ENCODE assay signal across 12 cellular contexts in the genomic region with DNA sequence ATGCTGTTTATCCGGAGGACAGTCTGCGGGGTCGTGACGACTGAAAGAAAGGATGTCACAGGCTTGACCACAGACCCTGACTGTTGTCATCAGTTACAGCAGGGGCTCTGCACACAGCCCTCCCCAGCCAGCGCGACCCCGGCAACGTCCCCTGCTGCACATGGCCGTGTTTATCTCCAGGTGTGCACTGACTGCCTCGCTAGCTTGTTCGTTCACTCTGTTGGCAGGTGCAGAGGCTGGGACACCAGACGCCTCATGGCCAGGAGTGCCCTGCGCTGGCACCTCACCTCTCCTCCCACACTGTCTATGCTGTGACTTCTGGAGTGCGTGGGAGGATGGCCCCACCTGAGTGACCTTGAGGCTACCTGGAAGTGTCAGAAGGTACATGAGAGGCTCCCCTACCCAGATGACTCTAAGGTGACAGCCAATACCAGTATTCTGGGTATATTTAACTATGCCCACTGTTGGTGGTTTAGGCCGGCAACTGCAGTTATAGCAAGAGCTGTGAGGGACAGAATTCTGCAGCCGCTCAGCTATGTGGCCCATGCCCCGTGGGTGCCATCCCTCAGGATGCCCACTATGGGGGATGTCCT. TPM values are rescaled to one million over a fixed set of nuclear protein-coding genes. Genes with fewer than 3 reads are reported as not detected.
DNase-seq lines count a peak whose midpoint lies in the region; ATAC-seq and TF ChIP-seq lines count a peak whose summit lies in the region.
"Had no signal": no experiment of that assay in that cellular context is flagged by ENCODE, and none has a peak within 500 bp of the region (broad histone marks: within the 10 kb centered on the region; RNA-seq: fewer than 3 reads in every experiment).

No MANE protein-coding gene starts in this region.

- H3K4me1 ChIP-seq in esophagus (ENCODE audit: control insufficient read depth in 2 of 2, insufficient read depth in 2 of 2, low read length in 1 of 2) (peaks cover 0 to 4% of the 10 kb centered on the region in 2 donors), testis (peaks cover 13% of the 10 kb centered on the region)

- no peak for TF ChIP-seq CTCF in testis (IDR thresholded peaks at IDR 0.05)
- no peak for TF ChIP-seq CTCF in glutamatergic neuron (IDR thresholded peaks at IDR 0.05; ENCODE audit: partially characterized antibody, unreplicated experiment)

- ATAC-seq in T-helper 17 cell (no peak), HG03159 (IDR thresholded peaks at IDR 0.05; ENCODE audit: unreplicated experiment) (no peak)
- no peak for ATAC-seq in naive thymus-derived CD8-positive, alpha-beta T cell

- DNase-seq in T-helper 17 cell (no peak), mesenteric fat pad (ENCODE audit: low spot score) (peak; percentile 68), testis (no peak), glutamatergic neuron (no peak)
- no peak for DNase-seq in activated naive CD8-positive, alpha-beta T cell treated with anti-CD3 and anti-CD28 coated beads for 36 hours
- no peak for DNase-seq in naive thymus-derived CD8-positive, alpha-beta T cell
- DNase-seq: activated naive CD4-positive, alpha-beta T cell; CD4-positive, CD25-positive, alpha-beta regulatory T cell; cerebellar nuclear complex; erythroblast had no signal

- no peak for TF ChIP-seq POLR2A in testis (IDR thresholded peaks at IDR 0.05)

- H3K36me3 ChIP-seq in esophagus (ENCODE audit: control insufficient read depth in 2 of 2, insufficient read depth in 2 of 2, low read length in 1 of 2) = peaks cover 0 to 19% of the 10 kb centered on the region in 2 donors
- no peaks in the 10 kb centered on the region for H3K36me3 ChIP-seq in testis (ENCODE audit: low read depth, missing control alignments)

- H3K9me3 ChIP-seq in T-helper 17 cell (ENCODE audit: control insufficient read depth, low read length, poor library complexity, severe bottlenecking) (no peaks in the 10 kb centered on the region), esophagus (ENCODE audit: control insufficient read depth in 2 of 2, insufficient read depth in 1 of 2, low read depth in 1 of 2, low read length in 1 of 2) (no peaks in the 10 kb centered on the region), testis (no peaks in the 10 kb centered on the region)

- H3K27me3 Mint-ChIP-seq in T-helper 17 cell (no peaks in the 10 kb centered on the region), glutamatergic neuron (ENCODE audit: unreplicated experiment) (peaks cover 5% of the 10 kb centered on the region)
- no peaks in the 10 kb centered on the region for H3K27me3 Mint-ChIP-seq in activated naive CD8-positive, alpha-beta T cell treated with anti-CD3 and anti-CD28 coated beads for 36 hours
- H3K27me3 Mint-ChIP-seq in naive thymus-derived CD8-positive, alpha-beta T cell = no peaks in the 10 kb centered on the region
- H3K27me3 Mint-ChIP-seq: CD4-positive, CD25-positive, alpha-beta regulatory T cell had no signal

- H3K36me3 Mint-ChIP-seq in T-helper 17 cell (ENCODE audit: low read depth) = peaks cover 3% of the 10 kb centered on the region
- H3K36me3 Mint-ChIP-seq in glutamatergic neuron (ENCODE audit: unreplicated experiment) = no peaks in the 10 kb centered on the region
- peaks cover 8% of the 10 kb centered on the region for H3K36me3 Mint-ChIP-seq in activated naive CD8-positive, alpha-beta T cell treated with anti-CD3 and anti-CD28 coated beads for 36 hours
- H3K36me3 Mint-ChIP-seq in naive thymus-derived CD8-positive, alpha-beta T cell = peaks cover 0 to 51% (median 15%) of the 10 kb centered on the region in 3 donors

- peaks cover 1% of the 10 kb centered on the region for H3K9me3 Mint-ChIP-seq in glutamatergic neuron (ENCODE audit: unreplicated experiment)
- no peaks in the 10 kb centered on the region for H3K9me3 Mint-ChIP-seq in activated naive CD8-positive, alpha-beta T cell treated with anti-CD3 and anti-CD28 coated beads for 36 hours
- H3K9me3 Mint-ChIP-seq in naive thymus-derived CD8-positive, alpha-beta T cell = no peaks in the 10 kb centered on the region
- H3K9me3 Mint-ChIP-seq: CD4-positive, CD25-positive, alpha-beta regulatory T cell had no signal

- H3K4me1 Mint-ChIP-seq in T-helper 17 cell (no peaks in the 10 kb centered on the region), glutamatergic neuron (ENCODE audit: low read depth, unreplicated experiment) (no peaks in the 10 kb centered on the region)
- H3K4me1 Mint-ChIP-seq in activated naive CD8-positive, alpha-beta T cell treated with anti-CD3 and anti-CD28 coated beads for 36 hours = peaks cover 9% of the 10 kb centered on the region
- no peaks in the 10 kb centered on the region for H3K4me1 Mint-ChIP-seq in naive thymus-derived CD8-positive, alpha-beta T cell
- H3K4me1 Mint-ChIP-seq: CD4-positive, CD25-positive, alpha-beta regulatory T cell had no signal

- WGBS in esophagus, 2 donors = 79 to 81% methylated on average over 17 of the region's 17 CpGs
- WGBS in testis, 2 donors = 66 to 73% methylated on average over 6 to 17 of the region's 17 CpGs

- H3K27ac ChIP-seq in esophagus (ENCODE audit: low read depth in 2 of 2, low read length in 1 of 2) (peak overlapping the region; percentile 6 to 17), testis (peak overlapping the region; percentile 45 to 65)

- H3K27me3 ChIP-seq in esophagus (ENCODE audit: control insufficient read depth in 1 of 2, insufficient read depth in 2 of 2, low read length in 2 of 2) (no peaks in the 10 kb centered on the region), testis (no peaks in the 10 kb centered on the region)

- H3K4me3 Mint-ChIP-seq in T-helper 17 cell (peak overlapping the region; percentile 7), glutamatergic neuron (ENCODE audit: unreplicated experiment) (no peak overlapping the region)
- no peak overlapping the region for H3K4me3 Mint-ChIP-seq in activated naive CD8-positive, alpha-beta T cell treated with anti-CD3 and anti-CD28 coated beads for 36 hours
- H3K4me3 Mint-ChIP-seq in naive thymus-derived CD8-positive, alpha-beta T cell = no peak overlapping the region
- H3K4me3 Mint-ChIP-seq: CD4-positive, CD25-positive, alpha-beta regulatory T cell had no signal

- no peak overlapping the region for H3K4me3 ChIP-seq in esophagus (ENCODE audit: low read depth in 1 of 2, low read length in 2 of 2)
- no peak overlapping the region for H3K4me3 ChIP-seq in testis

- POLR2A ChIA-PET in naive thymus-derived CD8-positive, alpha-beta T cell (lab: Charles Lee) = no interaction called here

- H3K27ac Mint-ChIP-seq in T-helper 17 cell (no peak overlapping the region), glutamatergic neuron (ENCODE audit: unreplicated experiment) (no peak overlapping the region)
- H3K27ac Mint-ChIP-seq in activated naive CD8-positive, alpha-beta T cell treated with anti-CD3 and anti-CD28 coated beads for 36 hours = no peak overlapping the region
- H3K27ac Mint-ChIP-seq in naive thymus-derived CD8-positive, alpha-beta T cell = no peak overlapping the region
- H3K27ac Mint-ChIP-seq: CD4-positive, CD25-positive, alpha-beta regulatory T cell had no signal

- intact Hi-C loops in testis (cut with DNase I; ENCODE audit: low total_unique reads) = no loop called here

RNA-seq across cellular contexts. Expression of gene MRPL21, which starts 12.2 kb away (rescaled TPM):
- total RNA-seq in T-helper 17 cell (10 to 100 TPM; 34.4 to 37.2 TPM), mesenteric fat pad (41.9 TPM), testis (10 to 100 TPM; 43.2 to 45.0 TPM), glutamatergic neuron (ENCODE audit: unreplicated experiment) (54.3 TPM)
- polyA plus RNA-seq in esophagus (10 to 100 TPM; 63.0 to 77.6 TPM), testis (ENCODE audit: insufficient read depth, low read depth, low replicate concordance) (96.2 TPM)
- 100 to 1,000 TPM; 118 to 127 TPM for total RNA-seq in activated naive CD8-positive, alpha-beta T cell treated with anti-CD3 and anti-CD28 coated beads for 36 hours
- total RNA-seq in naive thymus-derived CD8-positive, alpha-beta T cell = 10 to 100 TPM; 40.7 to 41.4 TPM
- 100 to 1,000 TPM; 109 to 134 (median 127) TPM for polyA plus RNA-seq in naive thymus-derived CD8-positive, alpha-beta T cell

RNA-seq across cellular contexts. Expression of gene IGHMBP2, which starts 12.2 kb away (rescaled TPM):
- total RNA-seq in T-helper 17 cell (10 to 100 TPM; 27.5 to 28.4 TPM), mesenteric fat pad (16.7 TPM), testis (10 to 100 TPM; 42.6 to 47.1 TPM), glutamatergic neuron (ENCODE audit: unreplicated experiment) (30.8 TPM)
- polyA plus RNA-seq in esophagus (10 to 100 TPM; 10.9 to 22.3 TPM), testis (ENCODE audit: insufficient read depth, low read depth, low replicate concordance) (68.9 TPM)
- total RNA-seq in activated naive CD8-positive, alpha-beta T cell treated with anti-CD3 and anti-CD28 coated beads for 36 hours = 10 to 100 TPM; 25.5 to 27.0 TPM
- 10 to 100 TPM; 28.5 to 32.5 TPM for total RNA-seq in naive thymus-derived CD8-positive, alpha-beta T cell
- polyA plus RNA-seq in naive thymus-derived CD8-positive, alpha-beta T cell = 10 to 100 TPM in 1 of 3 donors, 1 to 10 TPM in 2; 5.1 to 10.5 (median 6.0) TPM

RNA-seq across cellular contexts. Expression of gene CPT1A, which starts 49.7 kb away (rescaled TPM):
- total RNA-seq in T-helper 17 cell = 10 to 100 TPM; 29.5 to 33.3 TPM
- 10 to 100 TPM in 1 of 2 donors, 1 to 10 TPM in 1; 8.4 to 13.8 TPM for polyA plus RNA-seq in esophagus
- total RNA-seq in mesenteric fat pad = 51.9 TPM
- total RNA-seq in testis = 10 to 100 TPM; 49.1 to 58.5 TPM
- polyA plus RNA-seq in testis (ENCODE audit: insufficient read depth, low read depth, low replicate concordance) = 39.2 TPM
- 4.1 TPM for total RNA-seq in glutamatergic neuron (ENCODE audit: unreplicated experiment)
- 10 to 100 TPM; 12.8 to 15.4 TPM for total RNA-seq in activated naive CD8-positive, alpha-beta T cell treated with anti-CD3 and anti-CD28 coated beads for 36 hours
- 10 to 100 TPM; 23.3 to 34.4 TPM for total RNA-seq in naive thymus-derived CD8-positive, alpha-beta T cell
- 1 to 10 TPM; 3.1 to 4.7 (median 3.4) TPM for polyA plus RNA-seq in naive thymus-derived CD8-positive, alpha-beta T cell
